2 cellular contexts compared by ENCODE assay signal in the genomic region with DNA sequence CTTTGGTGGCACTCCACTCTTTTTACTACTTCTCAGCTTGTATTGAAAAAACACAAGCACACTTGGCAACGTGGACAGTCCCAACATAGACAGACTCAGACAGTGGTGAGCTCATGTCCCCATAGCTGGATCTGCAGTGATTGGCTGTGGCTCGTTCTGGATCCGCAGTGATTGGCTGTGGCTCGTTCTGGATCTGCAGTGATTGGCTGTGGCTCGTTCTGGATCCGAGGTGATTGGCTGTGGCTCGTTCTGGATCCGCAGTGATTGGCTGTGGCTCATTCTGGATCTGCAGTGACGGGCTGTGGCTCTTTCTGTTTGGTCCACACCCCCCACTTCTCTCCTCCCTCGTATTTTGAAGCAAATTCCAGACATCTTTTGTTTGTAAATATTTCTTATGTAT.
TF ChIP-seq lines count a peak whose summit lies in the region.

No MANE protein-coding gene starts in this region.

TF ChIP-seq in HEK293, 187 proteins besides CTCF, POLR2A, EP300 and RAD21:
- TF ChIP-seq HOXA7 (CRISPR knock-in tag; IDR thresholded peaks at IDR 0.05; ENCODE audit: borderline replicate concordance) (no peak), SP2 (tag by site-specific recombination; IDR thresholded peaks at IDR 0.05) (peak; percentile 26; the same call in 1 of the 2 replicates)

TF ChIP-seq in K562, 482 proteins besides CTCF, POLR2A, EP300 and RAD21:
- TF ChIP-seq KDM1A (IDR thresholded peaks at IDR 0.05) (peak; percentile 81 to 87; a peak in 3 of 4 replicates), GTF3C2 (IDR thresholded peaks at IDR 0.05; ENCODE audit: borderline replicate concordance, extremely low read depth, insufficient read length) (no peak), KLF1 (tag; IDR thresholded peaks at IDR 0.05) (no peak), ASH1L (IDR thresholded peaks at IDR 0.05; ENCODE audit: borderline replicate concordance, low read depth, partially characterized antibody) (peak; percentile 77), PHF21A (IDR thresholded peaks at IDR 0.05; ENCODE audit: borderline replicate concordance, low read depth) (peak; percentile 83; the same call in 1 of the 2 replicates), ARNT (IDR thresholded peaks at IDR 0.05) (peak in 1 of 2 experiments; percentile 100; a peak in 2 of 4 replicates), EZH2 (IDR thresholded peaks at IDR 0.05; ENCODE audit: borderline replicate concordance, low read depth, low read length) (no peak), RBM25 (IDR thresholded peaks at IDR 0.05; ENCODE audit: low read depth, low read length, severe bottlenecking) (no peak), SPI1 (IDR thresholded peaks at IDR 0.05; ENCODE audit: borderline replicate concordance, low read depth, low read length) (no peak), FOS (IDR thresholded peaks at IDR 0.05; ENCODE audit: extremely low read depth, insufficient read length) (peak; percentile 80), HDAC2 (IDR thresholded peaks at IDR 0.05) (0 out of 2 replicates have a peak, but pooled peaks have one; percentile 29), SAFB (IDR thresholded peaks at IDR 0.05; ENCODE audit: borderline replicate concordance, low read depth, low read length) (no peak), HEY1 (CRISPR knock-in tag; IDR thresholded peaks at IDR 0.05; ENCODE audit: borderline replicate concordance) (no peak), MBD2 (IDR thresholded peaks at IDR 0.05; ENCODE audit: borderline replicate concordance, low read depth) (peak; percentile 65; the same call in 1 of the 2 replicates), NCOA4 (IDR thresholded peaks at IDR 0.05; ENCODE audit: partially characterized antibody) (no peak), ZNF354B (CRISPR knock-in tag; IDR thresholded peaks at IDR 0.05) (no peak), RCOR1 (IDR thresholded peaks at IDR 0.05; ENCODE audit: borderline replicate concordance in 1 of 2, low read depth in 2 of 2, low read length in 2 of 2) (peak in 1 of 2 experiments; percentile 81; a peak in 2 of 4 replicates), RBM22 (IDR thresholded peaks at IDR 0.05; ENCODE audit: low read depth, low read length, poor library complexity, severe bottlenecking) (no peak), SRSF9 (IDR thresholded peaks at IDR 0.05; ENCODE audit: borderline replicate concordance, low read depth, low read length) (no peak), ZNF384 (IDR thresholded peaks at IDR 0.05; ENCODE audit: low read depth, low read length) (no peak), NFYB (IDR thresholded peaks at IDR 0.05; ENCODE audit: extremely low read depth, insufficient read length) (peak; percentile 97), CBX8 (IDR thresholded peaks at IDR 0.05; ENCODE audit: borderline replicate concordance, extremely low read depth, low read depth, low read length, poor library complexity, severe bottlenecking) (no peak), ZFP1 (CRISPR knock-in tag; IDR thresholded peaks at IDR 0.05) (no peak), KLF16 (IDR thresholded peaks at IDR 0.05) (no peak), ATF2 (CRISPR knock-in tag; IDR thresholded peaks at IDR 0.05) (no peak), MCM5 (IDR thresholded peaks at IDR 0.05; ENCODE audit: low read depth) (no peak), ZNF77 (CRISPR knock-in tag; IDR thresholded peaks at IDR 0.05) (no peak)
- TF ChIP-seq, protein P1, sequence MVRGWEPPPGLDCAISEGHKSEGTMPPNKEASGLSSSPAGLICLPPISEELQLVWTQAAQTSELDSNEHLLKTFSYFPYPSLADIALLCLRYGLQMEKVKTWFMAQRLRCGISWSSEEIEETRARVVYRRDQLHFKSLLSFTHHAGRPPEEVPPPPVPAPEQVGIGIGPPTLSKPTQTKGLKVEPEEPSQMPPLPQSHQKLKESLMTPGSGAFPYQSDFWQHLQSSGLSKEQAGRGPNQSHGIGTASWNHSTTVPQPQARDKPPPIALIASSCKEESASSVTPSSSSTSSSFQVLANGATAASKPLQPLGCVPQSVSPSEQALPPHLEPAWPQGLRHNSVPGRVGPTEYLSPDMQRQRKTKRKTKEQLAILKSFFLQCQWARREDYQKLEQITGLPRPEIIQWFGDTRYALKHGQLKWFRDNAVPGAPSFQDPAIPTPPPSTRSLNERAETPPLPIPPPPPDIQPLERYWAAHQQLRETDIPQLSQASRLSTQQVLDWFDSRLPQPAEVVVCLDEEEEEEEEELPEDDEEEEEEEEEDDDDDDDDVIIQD (CRISPR knock-in tag; IDR thresholded peaks at IDR 0.05), result no peak
- TF ChIP-seq, protein P2, sequence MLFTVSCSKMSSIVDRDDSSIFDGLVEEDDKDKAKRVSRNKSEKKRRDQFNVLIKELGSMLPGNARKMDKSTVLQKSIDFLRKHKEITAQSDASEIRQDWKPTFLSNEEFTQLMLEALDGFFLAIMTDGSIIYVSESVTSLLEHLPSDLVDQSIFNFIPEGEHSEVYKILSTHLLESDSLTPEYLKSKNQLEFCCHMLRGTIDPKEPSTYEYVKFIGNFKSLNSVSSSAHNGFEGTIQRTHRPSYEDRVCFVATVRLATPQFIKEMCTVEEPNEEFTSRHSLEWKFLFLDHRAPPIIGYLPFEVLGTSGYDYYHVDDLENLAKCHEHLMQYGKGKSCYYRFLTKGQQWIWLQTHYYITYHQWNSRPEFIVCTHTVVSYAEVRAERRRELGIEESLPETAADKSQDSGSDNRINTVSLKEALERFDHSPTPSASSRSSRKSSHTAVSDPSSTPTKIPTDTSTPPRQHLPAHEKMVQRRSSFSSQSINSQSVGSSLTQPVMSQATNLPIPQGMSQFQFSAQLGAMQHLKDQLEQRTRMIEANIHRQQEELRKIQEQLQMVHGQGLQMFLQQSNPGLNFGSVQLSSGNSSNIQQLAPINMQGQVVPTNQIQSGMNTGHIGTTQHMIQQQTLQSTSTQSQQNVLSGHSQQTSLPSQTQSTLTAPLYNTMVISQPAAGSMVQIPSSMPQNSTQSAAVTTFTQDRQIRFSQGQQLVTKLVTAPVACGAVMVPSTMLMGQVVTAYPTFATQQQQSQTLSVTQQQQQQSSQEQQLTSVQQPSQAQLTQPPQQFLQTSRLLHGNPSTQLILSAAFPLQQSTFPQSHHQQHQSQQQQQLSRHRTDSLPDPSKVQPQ (CRISPR knock-in tag; IDR thresholded peaks at IDR 0.05; ENCODE audit: borderline replicate concordance), result no peak
- TF ChIP-seq, protein P3, sequence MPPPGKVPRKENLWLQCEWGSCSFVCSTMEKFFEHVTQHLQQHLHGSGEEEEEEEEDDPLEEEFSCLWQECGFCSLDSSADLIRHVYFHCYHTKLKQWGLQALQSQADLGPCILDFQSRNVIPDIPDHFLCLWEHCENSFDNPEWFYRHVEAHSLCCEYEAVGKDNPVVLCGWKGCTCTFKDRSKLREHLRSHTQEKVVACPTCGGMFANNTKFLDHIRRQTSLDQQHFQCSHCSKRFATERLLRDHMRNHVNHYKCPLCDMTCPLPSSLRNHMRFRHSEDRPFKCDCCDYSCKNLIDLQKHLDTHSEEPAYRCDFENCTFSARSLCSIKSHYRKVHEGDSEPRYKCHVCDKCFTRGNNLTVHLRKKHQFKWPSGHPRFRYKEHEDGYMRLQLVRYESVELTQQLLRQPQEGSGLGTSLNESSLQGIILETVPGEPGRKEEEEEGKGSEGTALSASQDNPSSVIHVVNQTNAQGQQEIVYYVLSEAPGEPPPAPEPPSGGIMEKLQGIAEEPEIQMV (tag; conservative IDR thresholded peaks at IDR 0.05; ENCODE audit: low read depth), result no peak
- TF ChIP-seq, protein P4, sequence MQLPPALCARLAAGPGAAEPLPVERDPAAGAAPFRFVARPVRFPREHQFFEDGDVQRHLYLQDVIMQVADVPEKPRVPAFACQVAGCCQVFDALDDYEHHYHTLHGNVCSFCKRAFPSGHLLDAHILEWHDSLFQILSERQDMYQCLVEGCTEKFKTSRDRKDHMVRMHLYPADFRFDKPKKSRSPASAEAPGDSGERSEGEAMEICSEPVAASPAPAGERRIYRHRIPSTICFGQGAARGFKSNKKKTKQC (CRISPR knock-in tag; IDR thresholded peaks at IDR 0.05), result no peak
TF ChIP-seq in K562: peak in this region for 9.
